Comparison of ENCODE assay signal across 25 cellular contexts in the genomic region with DNA sequence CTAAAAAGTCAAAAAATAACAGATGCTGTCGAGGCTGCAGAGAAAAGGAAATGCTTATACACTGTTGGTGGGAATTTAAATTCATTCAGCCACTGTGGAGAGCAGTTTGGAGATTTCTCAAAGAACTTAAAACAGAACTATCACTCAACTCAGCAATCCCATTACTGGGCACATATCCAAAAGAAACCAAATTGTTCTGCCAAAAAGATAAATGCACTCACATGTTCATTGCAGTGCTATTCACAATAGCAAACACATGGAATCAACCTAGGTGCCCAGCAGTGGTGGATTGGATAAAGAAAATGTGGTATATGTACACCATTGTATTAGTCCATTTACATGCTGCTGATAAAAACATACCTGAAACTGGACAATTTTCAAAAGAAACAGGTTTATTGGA.
"Had no signal": no experiment of that assay in that cellular context is flagged by ENCODE, and none has a peak within 500 bp of the region (broad histone marks: within the 10 kb centered on the region; RNA-seq: fewer than 3 reads in every experiment).

No MANE protein-coding gene starts in this region.

- FAIRE-seq: endothelial cell of umbilical vein, kidney, small intestine had no signal

- H3K27ac ChIP-seq: coronary artery, esophagus muscularis mucosa, left lung, lower lobe of right lung, neural progenitor cell, parathyroid adenoma, thoracic aorta, transverse colon, upper lobe of right lung, uterus had no signal

- H3K4me3 ChIP-seq: coronary artery, esophagus muscularis mucosa, left lung, lower lobe of right lung, neural progenitor cell, thoracic aorta, transverse colon, upper lobe of right lung, uterus had no signal

- H3K36me3 ChIP-seq: esophagus muscularis mucosa, left lung, lower lobe of right lung, neural progenitor cell, thoracic aorta, transverse colon, upper lobe of right lung, uterus had no signal

- H3K4me1 ChIP-seq: esophagus muscularis mucosa, left lung, lower lobe of right lung, neural progenitor cell, parathyroid adenoma, transverse colon, upper lobe of right lung, uterus had no signal

- ATAC-seq: left lung; lower lobe of right lung; natural killer cell treated with Interleukin-12 subunit alpha and Interleukin-12 subunit beta and Interleukin-15 and Interleukin-18, amount 100 ng/mL, for 72 hours; stimulated activated naive B cell treated with anti-CD40 and anti-IgM and Interleukin-4, amounts not matched to agents 10 μg/mL and 1 μg/mL and 100 μg/mL, for 72 hours; upper lobe of right lung had no signal

- H3K27me3 Mint-ChIP-seq: memory B cell; naive B cell; natural killer cell treated with Interleukin-12 subunit alpha and Interleukin-12 subunit beta and Interleukin-15 and Interleukin-18, amount 100 ng/mL, for 72 hours; progenitor cell of endocrine pancreas; stimulated activated naive CD8-positive, alpha-beta T cell treated with anti-CD3 and anti-CD28 coated beads, Interleukin-15, Interleukin-2, amounts not matched to agents 100 ng/mL and 50 ng/mL, for 24 hours had no signal

- H3K27ac Mint-ChIP-seq: memory B cell; natural killer cell treated with Interleukin-12 subunit alpha and Interleukin-12 subunit beta and Interleukin-15 and Interleukin-18, amount 100 ng/mL, for 72 hours; neural progenitor cell; progenitor cell of endocrine pancreas; stimulated activated naive B cell treated with anti-CD40 and anti-IgM and Interleukin-4, amounts not matched to agents 10 μg/mL and 1 μg/mL and 100 μg/mL, for 72 hours; stimulated activated naive CD8-positive, alpha-beta T cell treated with anti-CD3 and anti-CD28 coated beads, Interleukin-15, Interleukin-2, amounts not matched to agents 100 ng/mL and 50 ng/mL, for 24 hours had no signal

- DNase-seq: dermis blood vessel endothelial cell; effector memory CD4-positive, alpha-beta T cell; foreskin melanocyte; glutamatergic neuron; kidney; left lung; lower lobe of right lung; naive B cell; small intestine; stimulated activated CD4-positive, alpha-beta T cell treated with anti-CD3 and anti-CD28 coated beads, Interleukin-15, amount 100 ng/mL, for 24 hours; stimulated activated CD4-positive, alpha-beta T cell treated with anti-CD3 and anti-CD28 coated beads, Interleukin-2, amount 100 ng/mL, for 48 hours; stimulated activated naive B cell treated with anti-CD40 and anti-IgM and Interleukin-4, amounts not matched to agents 10 μg/mL and 1 μg/mL and 100 μg/mL, for 72 hours; transverse colon; upper lobe of right lung; uterus had no signal

- H3K4me1 Mint-ChIP-seq: memory B cell; naive B cell; neural progenitor cell; stimulated activated naive B cell treated with anti-CD40 and anti-IgM and Interleukin-4, amounts not matched to agents 10 μg/mL and 1 μg/mL and 100 μg/mL, for 72 hours had no signal

- H3K36me3 Mint-ChIP-seq: natural killer cell treated with Interleukin-12 subunit alpha and Interleukin-12 subunit beta and Interleukin-15 and Interleukin-18, amount 100 ng/mL, for 72 hours; neural progenitor cell had no signal

- H3K9me3 ChIP-seq: esophagus muscularis mucosa, lower lobe of right lung, thoracic aorta, transverse colon, upper lobe of right lung, uterus had no signal

- H3K27me3 ChIP-seq: esophagus muscularis mucosa, left lung, neural progenitor cell, transverse colon, upper lobe of right lung, uterus had no signal

- H3K4me3 Mint-ChIP-seq: memory B cell; naive B cell; natural killer cell treated with Interleukin-12 subunit alpha and Interleukin-12 subunit beta and Interleukin-15 and Interleukin-18, amount 100 ng/mL, for 72 hours; neural progenitor cell; stimulated activated naive B cell treated with anti-CD40 and anti-IgM and Interleukin-4, amounts not matched to agents 10 μg/mL and 1 μg/mL and 100 μg/mL, for 72 hours; stimulated activated naive CD8-positive, alpha-beta T cell treated with anti-CD3 and anti-CD28 coated beads, Interleukin-15, Interleukin-2, amounts not matched to agents 100 ng/mL and 50 ng/mL, for 24 hours had no signal
